1 cellular context compared by ENCODE assay signal in the genomic region with DNA sequence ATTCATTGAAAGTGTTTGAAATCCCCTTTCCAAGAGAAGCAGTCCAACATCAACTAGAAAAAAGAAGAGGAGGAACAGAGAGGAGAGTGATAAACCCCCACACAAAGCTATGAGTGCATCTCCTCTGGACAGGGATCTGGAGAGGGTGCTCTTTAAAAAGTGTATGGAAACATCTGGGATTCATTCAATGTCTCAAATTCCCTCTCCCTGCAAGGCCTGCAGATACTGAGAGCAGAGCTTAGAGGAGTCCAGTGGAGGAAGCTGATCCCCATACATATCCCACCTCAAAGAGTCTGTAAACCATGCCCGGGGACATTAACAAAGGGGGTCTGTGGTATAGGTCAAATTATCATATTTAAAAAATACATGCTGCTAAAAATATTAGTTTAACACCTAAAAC.
TF ChIP-seq lines count a peak whose summit lies in the region.

No MANE protein-coding gene starts in this region.

TF ChIP-seq in neural cell, 6 proteins besides CTCF, POLR2A, EP300 and RAD21 (continued from another document):
- TF ChIP-seq, protein P1, sequence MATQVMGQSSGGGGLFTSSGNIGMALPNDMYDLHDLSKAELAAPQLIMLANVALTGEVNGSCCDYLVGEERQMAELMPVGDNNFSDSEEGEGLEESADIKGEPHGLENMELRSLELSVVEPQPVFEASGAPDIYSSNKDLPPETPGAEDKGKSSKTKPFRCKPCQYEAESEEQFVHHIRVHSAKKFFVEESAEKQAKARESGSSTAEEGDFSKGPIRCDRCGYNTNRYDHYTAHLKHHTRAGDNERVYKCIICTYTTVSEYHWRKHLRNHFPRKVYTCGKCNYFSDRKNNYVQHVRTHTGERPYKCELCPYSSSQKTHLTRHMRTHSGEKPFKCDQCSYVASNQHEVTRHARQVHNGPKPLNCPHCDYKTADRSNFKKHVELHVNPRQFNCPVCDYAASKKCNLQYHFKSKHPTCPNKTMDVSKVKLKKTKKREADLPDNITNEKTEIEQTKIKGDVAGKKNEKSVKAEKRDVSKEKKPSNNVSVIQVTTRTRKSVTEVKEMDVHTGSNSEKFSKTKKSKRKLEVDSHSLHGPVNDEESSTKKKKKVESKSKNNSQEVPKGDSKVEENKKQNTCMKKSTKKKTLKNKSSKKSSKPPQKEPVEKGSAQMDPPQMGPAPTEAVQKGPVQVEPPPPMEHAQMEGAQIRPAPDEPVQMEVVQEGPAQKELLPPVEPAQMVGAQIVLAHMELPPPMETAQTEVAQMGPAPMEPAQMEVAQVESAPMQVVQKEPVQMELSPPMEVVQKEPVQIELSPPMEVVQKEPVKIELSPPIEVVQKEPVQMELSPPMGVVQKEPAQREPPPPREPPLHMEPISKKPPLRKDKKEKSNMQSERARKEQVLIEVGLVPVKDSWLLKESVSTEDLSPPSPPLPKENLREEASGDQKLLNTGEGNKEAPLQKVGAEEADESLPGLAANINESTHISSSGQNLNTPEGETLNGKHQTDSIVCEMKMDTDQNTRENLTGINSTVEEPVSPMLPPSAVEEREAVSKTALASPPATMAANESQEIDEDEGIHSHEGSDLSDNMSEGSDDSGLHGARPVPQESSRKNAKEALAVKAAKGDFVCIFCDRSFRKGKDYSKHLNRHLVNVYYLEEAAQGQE (IDR thresholded peaks at IDR 0.05; ENCODE audit: borderline replicate concordance) = no peak
